In genomic region chr17:80596760-80597608, GRCh38 we compare ENCODE assay signal across 16 cellular contexts. TPM values are rescaled to one million over a fixed set of nuclear protein-coding genes. Genes with fewer than 3 reads are reported as not detected.
A peak's percentile ranks its signal among the peaks of the same experiment; 100 is the strongest.
DNase-seq lines count a peak whose midpoint lies in the region; ATAC-seq, FAIRE-seq and TF ChIP-seq lines count a peak whose summit lies in the region.
"Had no signal": no experiment of that assay in that cellular context is flagged by ENCODE, and none has a peak within 500 bp of the region (broad histone marks: within the 10 kb centered on the region; RNA-seq: fewer than 3 reads in every experiment).

No MANE protein-coding gene starts in this region.

- WGBS in right lobe of liver (ENCODE audit: insufficient coverage, low coverage, low lambda C conversion rate, missing lambda C conversion rate), result 88% methylated on average over 9 of the region's 12 CpGs

- peaks cover 1% of the 10 kb centered on the region for H3K36me3 Mint-ChIP-seq in activated CD4-positive, alpha-beta memory T cell treated with anti-CD3 and anti-CD28 coated beads for 36 hours
- peaks cover 2% of the 10 kb centered on the region for H3K36me3 Mint-ChIP-seq in neural progenitor cell
- H3K36me3 Mint-ChIP-seq: IgD-negative memory B cell had no signal

- POLR2A ChIA-PET in activated CD4-positive, alpha-beta memory T cell treated with anti-CD3 and anti-CD28 coated beads for 36 hours (lab: Charles Lee), result interaction anchor here (0.6 kb wide), 2 partner anchors 13 to 204 kb away, joined by 3 read pairs; no protein-coding TSS in a partner anchor

- H3K27ac Mint-ChIP-seq in activated CD4-positive, alpha-beta memory T cell treated with anti-CD3 and anti-CD28 coated beads for 36 hours, result no peak overlapping the region
- H3K27ac Mint-ChIP-seq in neural progenitor cell, result no peak overlapping the region
- H3K27ac Mint-ChIP-seq: IgD-negative memory B cell had no signal

- intact Hi-C loops in activated CD4-positive, alpha-beta memory T cell treated with anti-CD3 and anti-CD28 coated beads for 36 hours (cut with micrococcal nuclease), result no loop called here
- intact Hi-C loops in right lobe of liver (cut with DNase I), result no loop called here

- H3K27me3 ChIP-seq in foreskin keratinocyte (no peaks in the 10 kb centered on the region), right lobe of liver (no peaks in the 10 kb centered on the region), neural progenitor cell (no peaks in the 10 kb centered on the region)
- H3K27me3 ChIP-seq: BLaER1, pancreas had no signal

- no peak overlapping the region for H3K9ac ChIP-seq in neural progenitor cell
- H3K9ac ChIP-seq: BLaER1 had no signal

- TF ChIP-seq CTCF in foreskin keratinocyte (conservative IDR thresholded peaks at IDR 0.05) (no peak), right lobe of liver (IDR thresholded peaks at IDR 0.05) (no peak), neural progenitor cell (IDR thresholded peaks at IDR 0.05) (no peak)

- peaks cover 59% of the 10 kb centered on the region for H3K4me1 Mint-ChIP-seq in activated CD4-positive, alpha-beta memory T cell treated with anti-CD3 and anti-CD28 coated beads for 36 hours (ENCODE audit: low read depth)
- peaks cover 39% of the 10 kb centered on the region for H3K4me1 Mint-ChIP-seq in neural progenitor cell

- no peak overlapping the region for H3K4me3 Mint-ChIP-seq in activated CD4-positive, alpha-beta memory T cell treated with anti-CD3 and anti-CD28 coated beads for 36 hours
- H3K4me3 Mint-ChIP-seq in neural progenitor cell, result no peak overlapping the region

- H3K79me2 ChIP-seq in neural progenitor cell (ENCODE audit: low read depth), result peaks cover 49% of the 10 kb centered on the region

- ATAC-seq in foreskin keratinocyte (peak; percentile 87), right lobe of liver (no peak)
- ATAC-seq: pancreas had no signal

- CTCF ChIA-PET in activated CD4-positive, alpha-beta memory T cell treated with anti-CD3 and anti-CD28 coated beads for 36 hours (lab: Charles Lee), result interaction anchor here (0.9 to 1.6 kb wide), 4 partner anchors 9 to 303 kb away, joined by 3 to 6 read pairs (median 3); no protein-coding TSS in a partner anchor

- H3K36me3 ChIP-seq in right lobe of liver (no peaks in the 10 kb centered on the region), neural progenitor cell (no peaks in the 10 kb centered on the region)
- H3K36me3 ChIP-seq: pancreas had no signal

- no peaks in the 10 kb centered on the region for H3K9me3 Mint-ChIP-seq in activated CD4-positive, alpha-beta memory T cell treated with anti-CD3 and anti-CD28 coated beads for 36 hours
- H3K9me3 Mint-ChIP-seq in neural progenitor cell, result peaks cover 4% of the 10 kb centered on the region
- H3K9me3 Mint-ChIP-seq: IgD-negative memory B cell had no signal

- no peaks in the 10 kb centered on the region for H3F3A ChIP-seq in neural progenitor cell (ENCODE audit: low read depth)

- H3K27ac ChIP-seq in foreskin keratinocyte, result no peak overlapping the region
- H3K27ac ChIP-seq in right lobe of liver, result no peak overlapping the region
- H3K27ac ChIP-seq in neural progenitor cell, result no peak overlapping the region
- H3K27ac ChIP-seq: BLaER1, pancreas, SK-N-MC had no signal

- no peak overlapping the region for H3K4me2 ChIP-seq in neural progenitor cell
- H3K4me2 ChIP-seq: BLaER1 had no signal

- no peak overlapping the region for H2AFZ ChIP-seq in neural progenitor cell (replicated peaks)

- H3K4me1 ChIP-seq in foreskin keratinocyte (peaks cover 11% of the 10 kb centered on the region), right lobe of liver (peaks cover 0 to 10% (median 4%) of the 10 kb centered on the region in 4 donors), neural progenitor cell (no peaks in the 10 kb centered on the region)
- H3K4me1 ChIP-seq: BLaER1 had no signal

- FAIRE-seq in urothelium cell line (lab: Jason Lieb, UNC), result no peak
- FAIRE-seq: G401.6, pancreas had no signal

- peaks cover 47% of the 10 kb centered on the region for H4K20me1 ChIP-seq in neural progenitor cell (ENCODE audit: low read depth)

- DNase-seq in stimulated activated naive CD4-positive, alpha-beta T cell treated with Interleukin-2 at 50 U/mL for 16 hours (lab: John Stamatoyannopoulos, UW), result peak; percentile 7
- no peak for DNase-seq in stimulated activated naive CD4-positive, alpha-beta T cell (lab: John Stamatoyannopoulos, UW)
- peak; percentile 59 for DNase-seq in activated CD4-positive, alpha-beta memory T cell treated with anti-CD3 and anti-CD28 coated beads for 36 hours
- DNase-seq in foreskin keratinocyte (peak; percentile 24 to 52), urothelium cell line (ENCODE audit: low spot score) (peak; percentile 36), right lobe of liver (no peak), neural progenitor cell (ENCODE audit: low spot score) (no peak), dedifferentiated amniotic fluid mesenchymal stem cell (ENCODE audit: extremely low spot score) (no peak)
- DNase-seq: hypothalamus, mesenchymal stem cell, NCI-H1930, pancreas had no signal

- H3K27me3 Mint-ChIP-seq in activated CD4-positive, alpha-beta memory T cell treated with anti-CD3 and anti-CD28 coated beads for 36 hours, result no peaks in the 10 kb centered on the region
- peaks cover 2% of the 10 kb centered on the region for H3K27me3 Mint-ChIP-seq in neural progenitor cell (ENCODE audit: insufficient read depth, low read depth)
- H3K27me3 Mint-ChIP-seq: IgD-negative memory B cell had no signal

- H3K4me3 ChIP-seq in right lobe of liver (no peak overlapping the region), neural progenitor cell (no peak overlapping the region)
- H3K4me3 ChIP-seq: BLaER1, pancreas, SK-N-MC had no signal

- TF ChIP-seq POLR2A in right lobe of liver (IDR thresholded peaks at IDR 0.05), result no peak

- H3K9me3 ChIP-seq in right lobe of liver (no peaks in the 10 kb centered on the region), neural progenitor cell (ENCODE audit: low read depth) (no peaks in the 10 kb centered on the region)
- H3K9me3 ChIP-seq: pancreas had no signal

RNA-seq across cellular contexts. Expression of gene RPTOR, which starts 52.3 kb away (rescaled TPM):
- 10 to 100 TPM; 41.5 to 47.9 TPM for total RNA-seq in activated CD4-positive, alpha-beta memory T cell treated with anti-CD3 and anti-CD28 coated beads for 36 hours
- total RNA-seq in foreskin keratinocyte, result 25.3 and 27.3 TPM in 2 replicates
- 8.5 and 8.8 TPM in 2 replicates for polyA plus RNA-seq in foreskin keratinocyte
- total RNA-seq in right lobe of liver, result 10 to 100 TPM; 13.1 to 24.0 (median 15.5) TPM
- 7.4 and 19.9 TPM in 2 replicates for total RNA-seq in neural progenitor cell (ENCODE audit: low replicate concordance)

Comparison
In these comparisons a context has a peak if more than half of its experiments do, and no peak if none do; other contexts are left out.
1. DNase-seq: peak in stimulated activated naive CD4-positive, alpha-beta T cell treated with Interleukin-2 at 50 U/mL for 16 hours (single experiment), activated CD4-positive, alpha-beta memory T cell treated with anti-CD3 and anti-CD28 coated beads for 36 hours (single experiment), foreskin keratinocyte (2 of 2) and urothelium cell line (single experiment); none in stimulated activated naive CD4-positive, alpha-beta T cell (0 of 6), right lobe of liver (0 of 3), neural progenitor cell (single experiment) and dedifferentiated amniotic fluid mesenchymal stem cell (single experiment).